Comparison of ENCODE assay signal across 1 cellular context in genomic region chr6:168686831-168687730, GRCh38.
TF ChIP-seq lines count a peak whose summit lies in the region.

No MANE protein-coding gene starts in this region.

TF ChIP-seq in HCT116, 20 proteins besides CTCF, POLR2A, EP300 and RAD21 (continued from another document):
- TF ChIP-seq EZH2phosphoT487 (IDR thresholded peaks at IDR 0.05; ENCODE audit: borderline replicate concordance) (no peak), FOSL1 (IDR thresholded peaks at IDR 0.05; ENCODE audit: low read depth) (no peak), ZBTB33 (IDR thresholded peaks at IDR 0.05; ENCODE audit: extremely low read depth, insufficient replicate concordance, low read length) (no peak), POLR2AphosphoS5 (IDR thresholded peaks at IDR 0.05; ENCODE audit: low read depth, low read length) (no peak), TCF7L2 (IDR thresholded peaks at IDR 0.05; ENCODE audit: borderline replicate concordance, extremely low read depth, insufficient read depth, insufficient read length) (no peak), MAX (IDR thresholded peaks at IDR 0.05) (no peak), SP1 (IDR thresholded peaks at IDR 0.05; ENCODE audit: low read depth) (no peak)
